15 cellular contexts compared by ENCODE assay signal in the genomic region with DNA sequence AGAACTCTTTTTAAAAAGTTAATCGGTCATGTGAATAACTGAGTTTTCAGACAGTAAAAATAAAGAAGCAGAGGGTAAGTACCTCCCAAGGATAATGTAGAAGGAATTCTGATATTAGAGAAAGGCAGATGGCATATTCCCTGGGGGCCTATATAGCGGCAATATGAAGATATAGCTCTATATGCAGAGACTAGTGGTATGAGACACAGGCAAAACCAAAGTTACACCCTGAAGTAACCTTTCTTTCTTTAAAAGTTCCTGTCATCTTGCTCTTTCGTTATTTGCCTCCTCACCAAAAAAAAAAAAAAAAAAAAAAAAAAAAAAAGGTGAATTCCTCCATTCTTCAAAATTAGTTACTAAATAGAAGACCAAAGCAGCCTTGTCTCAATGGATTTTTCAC.
"Had no signal": no experiment of that assay in that cellular context is flagged by ENCODE, and none has a peak within 500 bp of the region (broad histone marks: within the 10 kb centered on the region; RNA-seq: fewer than 3 reads in every experiment).

No MANE protein-coding gene starts in this region.

- H3K36me3 ChIP-seq: ovary, sigmoid colon, spleen, upper lobe of left lung had no signal

- H3K4me3 ChIP-seq: ovary, sigmoid colon, spleen, upper lobe of left lung had no signal

- H3K4me1 Mint-ChIP-seq: immature natural killer cell had no signal

- DNase-seq: activated CD4-positive, alpha-beta T cell treated with anti-CD3 and anti-CD28 coated beads, Interleukin-2, amount 10 ng/mL, durations not matched to agents 7 days and 5 days; activated CD4-positive, CD25-positive, alpha-beta regulatory T cell; activated CD8-positive, alpha-beta memory T cell treated with anti-CD3 and anti-CD28 coated beads for 24 hours; activated naive CD8-positive, alpha-beta T cell treated with anti-CD3 and anti-CD28 coated beads for 36 hours; effector CD8-positive, alpha-beta T cell; foreskin melanocyte; immature natural killer cell; mesendoderm; ovary; sigmoid colon; spleen; stimulated activated naive CD8-positive, alpha-beta T cell treated with anti-CD3 and anti-CD28 coated beads, Interleukin-15, amount 100 ng/mL, for 72 hours; T-helper 2 cell; upper lobe of left lung had no signal

- H3K9me3 ChIP-seq: ovary, sigmoid colon, spleen, upper lobe of left lung had no signal

- H3K27me3 Mint-ChIP-seq: activated CD4-positive, alpha-beta T cell treated with anti-CD3 and anti-CD28 coated beads, Interleukin-2, amount 10 ng/mL, durations not matched to agents 7 days and 5 days; activated naive CD8-positive, alpha-beta T cell treated with anti-CD3 and anti-CD28 coated beads for 36 hours; stimulated activated naive CD8-positive, alpha-beta T cell treated with anti-CD3 and anti-CD28 coated beads, Interleukin-15, amount 100 ng/mL, for 72 hours had no signal

- H3K27ac ChIP-seq: ovary, sigmoid colon, spleen, upper lobe of left lung had no signal

- H3K36me3 Mint-ChIP-seq: immature natural killer cell had no signal

- H3K27me3 ChIP-seq: ovary, sigmoid colon, spleen, upper lobe of left lung had no signal

- H3K27ac Mint-ChIP-seq: activated CD4-positive, alpha-beta T cell treated with anti-CD3 and anti-CD28 coated beads, Interleukin-2, amount 10 ng/mL, durations not matched to agents 7 days and 5 days; activated naive CD8-positive, alpha-beta T cell treated with anti-CD3 and anti-CD28 coated beads for 36 hours; activated T-helper 1 cell treated with anti-CD3 and anti-CD28 coated beads, Interleukin-12 subunit alpha, Interleukin-12 subunit beta, Interleukin-2, Interleukin-4 antibody, amounts not matched to agents 30 ng/mL and 10 ng/mL and 1 ng/mL, durations not matched to agents 14 hours and 24 hours and 36 hours; immature natural killer cell; stimulated activated naive CD8-positive, alpha-beta T cell treated with anti-CD3 and anti-CD28 coated beads, Interleukin-15, amount 100 ng/mL, for 72 hours had no signal

- H3K4me3 Mint-ChIP-seq: activated CD4-positive, alpha-beta T cell treated with anti-CD3 and anti-CD28 coated beads, Interleukin-2, amount 10 ng/mL, durations not matched to agents 7 days and 5 days; activated naive CD8-positive, alpha-beta T cell treated with anti-CD3 and anti-CD28 coated beads for 36 hours; activated T-helper 1 cell treated with anti-CD3 and anti-CD28 coated beads, Interleukin-12 subunit alpha, Interleukin-12 subunit beta, Interleukin-2, Interleukin-4 antibody, amounts not matched to agents 30 ng/mL and 10 ng/mL and 1 ng/mL, durations not matched to agents 14 hours and 24 hours and 36 hours; immature natural killer cell; stimulated activated naive CD8-positive, alpha-beta T cell treated with anti-CD3 and anti-CD28 coated beads, Interleukin-15, amount 100 ng/mL, for 72 hours had no signal

- H3K9me3 Mint-ChIP-seq: activated CD4-positive, alpha-beta T cell treated with anti-CD3 and anti-CD28 coated beads, Interleukin-2, amount 10 ng/mL, durations not matched to agents 7 days and 5 days; activated naive CD8-positive, alpha-beta T cell treated with anti-CD3 and anti-CD28 coated beads for 36 hours; activated T-helper 1 cell treated with anti-CD3 and anti-CD28 coated beads, Interleukin-12 subunit alpha, Interleukin-12 subunit beta, Interleukin-2, Interleukin-4 antibody, amounts not matched to agents 30 ng/mL and 10 ng/mL and 1 ng/mL, durations not matched to agents 14 hours and 24 hours and 36 hours; immature natural killer cell; stimulated activated naive CD8-positive, alpha-beta T cell treated with anti-CD3 and anti-CD28 coated beads, Interleukin-15, amount 100 ng/mL, for 72 hours had no signal
